ENCODE assay signal across 27 cellular contexts in the genomic region with DNA sequence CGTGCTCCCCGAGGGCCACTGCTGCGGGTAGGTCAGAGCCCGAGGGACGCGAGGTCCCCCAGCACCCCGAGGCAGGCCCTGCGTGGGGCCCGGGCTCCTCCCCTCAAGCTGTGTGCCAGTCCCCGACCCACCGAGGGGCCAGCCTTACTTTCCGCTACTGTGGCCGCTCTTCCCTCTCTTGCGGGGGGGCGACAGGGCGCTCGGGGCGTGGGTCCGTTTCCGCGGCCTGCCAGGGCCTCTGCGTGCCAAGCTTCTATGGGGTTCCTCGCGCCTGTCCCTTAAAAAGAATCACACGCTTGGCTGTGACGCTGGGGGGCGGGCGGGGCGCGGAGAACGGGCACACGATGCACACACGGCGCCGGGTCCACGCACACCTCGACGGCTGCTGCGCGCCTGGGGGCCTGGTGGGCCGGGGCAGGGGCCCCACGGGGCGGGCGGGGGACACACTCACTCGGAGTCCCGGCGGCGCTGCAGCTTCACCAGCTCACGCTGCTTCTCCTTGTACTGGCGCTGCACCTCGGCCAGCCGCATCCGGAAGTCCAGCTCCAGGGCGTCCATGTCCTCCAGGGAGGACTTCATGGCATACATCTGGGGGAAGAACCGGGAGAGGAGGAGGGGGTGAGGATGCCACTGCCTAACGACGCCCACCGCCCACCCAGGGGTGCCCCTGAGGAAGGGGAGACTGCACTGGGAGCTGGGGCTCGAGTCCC.
"Had no signal": no experiment of that assay in that cellular context is flagged by ENCODE, and none has a peak within 500 bp of the region (broad histone marks: within the 10 kb centered on the region; RNA-seq: fewer than 3 reads in every experiment).

No MANE protein-coding gene starts in this region.

- H3K4me2 ChIP-seq: smooth muscle cell had no signal

- H3K9me3 Mint-ChIP-seq: effector memory CD8-positive, alpha-beta T cell; immature natural killer cell; mesothelial cell of epicardium; naive B cell; type B pancreatic cell had no signal

- H3K27me3 Mint-ChIP-seq: effector memory CD8-positive, alpha-beta T cell; naive B cell; progenitor cell of endocrine pancreas; type B pancreatic cell had no signal

- H3K27me3 ChIP-seq: gastrocnemius medialis, heart left ventricle, neutrophil, right lobe of liver, testis, tibial artery had no signal

- H3K4me3 ChIP-seq: coronary artery, gastrocnemius medialis, heart left ventricle, mucosa of descending colon, right lobe of liver, smooth muscle cell, testis, tibial artery had no signal

- DNase-seq: dermis blood vessel endothelial cell; effector memory CD8-positive, alpha-beta T cell; foreskin fibroblast; gastrocnemius medialis; heart left ventricle; hippocampal formation; immature natural killer cell; mesenchymal stem cell; mucosa of descending colon; naive B cell; right lobe of liver; stimulated activated CD4-positive, alpha-beta T cell treated with anti-CD3 and anti-CD28 coated beads, Interleukin-12 subunit alpha, Interleukin-12 subunit beta, amount 100 ng/mL, for 4 hours; stimulated activated CD4-positive, alpha-beta T cell treated with anti-CD3 and anti-CD28 coated beads, Interleukin-1b, Interleukin-23, amount 100 ng/mL, for 48 hours; stimulated activated CD4-positive, alpha-beta T cell treated with anti-CD3 and anti-CD28 coated beads, Interleukin-4, amount 100 ng/mL, for 1 hour; stimulated activated CD8-positive, alpha-beta memory T cell treated with anti-CD3 and anti-CD28 coated beads, Interleukin-4, amount 100 ng/mL, for 48 hours; stimulated activated naive CD4-positive, alpha-beta T cell; substantia nigra; testis; tibial artery had no signal

- H3K4me1 ChIP-seq: right lobe of liver had no signal

- ATAC-seq: effector memory CD8-positive, alpha-beta T cell; gastrocnemius medialis; left lobe of liver had no signal

- H3K27ac Mint-ChIP-seq: mesothelial cell of epicardium, type B pancreatic cell had no signal

- H3K27ac ChIP-seq: gastrocnemius medialis, neutrophil, parathyroid adenoma, right lobe of liver, testis, tibial artery had no signal

- H3K4me3 Mint-ChIP-seq: effector memory CD8-positive, alpha-beta T cell; mesothelial cell of epicardium; naive B cell; type B pancreatic cell had no signal

- H3K9ac ChIP-seq: parathyroid adenoma had no signal

- H3K9me3 ChIP-seq: gastrocnemius medialis, heart left ventricle, mucosa of descending colon, neutrophil, right lobe of liver, testis, tibial artery had no signal
